Comparison of ENCODE assay signal across 40 cellular contexts in genomic region chr4:148648599-148648998, GRCh38.
"Had no signal": no experiment of that assay in that cellular context is flagged by ENCODE, and none has a peak within 500 bp of the region (broad histone marks: within the 10 kb centered on the region; RNA-seq: fewer than 3 reads in every experiment).

No MANE protein-coding gene starts in this region.

- H3K36me3 Mint-ChIP-seq: activated CD4-positive, alpha-beta memory T cell treated with anti-CD3 and anti-CD28 coated beads for 36 hours; activated naive CD4-positive, alpha-beta T cell treated with anti-CD3 and anti-CD28 coated beads, Interleukin-2, amount 50 U/mL, for 72 hours; activated naive CD8-positive, alpha-beta T cell treated with anti-CD3 and anti-CD28 coated beads for 36 hours; WTC11 had no signal

- H3K4me1 ChIP-seq: adrenal gland, body of pancreas, breast epithelium had no signal

- H3K27ac ChIP-seq: adrenal gland, body of pancreas, brain microvascular endothelial cell, breast epithelium, WERI-Rb-1 had no signal

- H3K27me3 Mint-ChIP-seq: activated CD4-positive, alpha-beta memory T cell treated with anti-CD3 and anti-CD28 coated beads for 36 hours; activated CD4-positive, alpha-beta T cell treated with anti-CD3 and anti-CD28 coated beads, Interleukin-2, amount 10 ng/mL, durations not matched to agents 24 days and 14 days; activated CD8-positive, alpha-beta T cell treated with anti-CD3 and anti-CD28 coated beads for 36 hours; activated naive CD8-positive, alpha-beta T cell treated with anti-CD3 and anti-CD28 coated beads for 36 hours; activated T-helper 17 cell treated with anti-CD3 and anti-CD28 coated beads, Interleukin-2, amount 50 U/mL, for 72 hours had no signal

- H3K4me1 Mint-ChIP-seq: activated CD4-positive, alpha-beta T cell treated with anti-CD3 and anti-CD28 coated beads, Interleukin-2, amount 10 ng/mL, durations not matched to agents 24 days and 14 days; activated T-helper 17 cell treated with anti-CD3 and anti-CD28 coated beads, Interleukin-2, amount 50 U/mL, for 72 hours had no signal

- H3K4me3 Mint-ChIP-seq: activated CD4-positive, alpha-beta memory T cell treated with anti-CD3 and anti-CD28 coated beads for 36 hours; activated CD4-positive, alpha-beta T cell treated with anti-CD3 and anti-CD28 coated beads for 36 hours; activated CD4-positive, alpha-beta T cell treated with anti-CD3 and anti-CD28 coated beads, Interleukin-2, amount 10 ng/mL, durations not matched to agents 24 days and 14 days; activated CD8-positive, alpha-beta T cell treated with anti-CD3 and anti-CD28 coated beads for 36 hours; activated naive CD4-positive, alpha-beta T cell treated with anti-CD3 and anti-CD28 coated beads for 36 hours; activated naive CD8-positive, alpha-beta T cell treated with anti-CD3 and anti-CD28 coated beads for 36 hours; activated T-cell treated with anti-CD3 and anti-CD28 coated beads, Interleukin-2, amount 50 U/mL, for 4 hours; activated T-cell treated with anti-CD3 and anti-CD28 coated beads, Interleukin-2, amount 50 U/mL, for 72 hours; activated T-helper 1 cell treated with anti-CD3 and anti-CD28 coated beads, Interleukin-12 subunit alpha, Interleukin-12 subunit beta, Interleukin-2, Interleukin-4 antibody, amounts not matched to agents 30 ng/mL and 10 ng/mL and 1 ng/mL, durations not matched to agents 14 hours and 24 hours and 36 hours; activated T-helper 17 cell treated with anti-CD3 and anti-CD28 coated beads, Interleukin-2, amount 50 U/mL, for 72 hours; T-helper 1 cell treated with Interleukin-12 subunit alpha and Interleukin-12 subunit beta and Interleukin-4 antibody, amounts not matched to agents 30 μg/mL and 1 μg/mL, for 36 hours; T-helper 2 cell treated with Interferon-gamma antibody and Interleukin-4, amounts not matched to agents 5 μg/mL and 100 μg/mL, for 36 hours; WTC11 had no signal

- H3K9me3 Mint-ChIP-seq: activated CD4-positive, alpha-beta memory T cell treated with anti-CD3 and anti-CD28 coated beads for 36 hours; activated CD4-positive, alpha-beta T cell treated with anti-CD3 and anti-CD28 coated beads, Interleukin-2, amount 10 ng/mL, durations not matched to agents 24 days and 14 days; activated CD8-positive, alpha-beta T cell treated with anti-CD3 and anti-CD28 coated beads for 36 hours; activated naive CD4-positive, alpha-beta T cell treated with anti-CD3 and anti-CD28 coated beads for 36 hours; activated naive CD4-positive, alpha-beta T cell treated with anti-CD3 and anti-CD28 coated beads, Interleukin-2, amount 50 U/mL, for 72 hours; activated naive CD8-positive, alpha-beta T cell treated with anti-CD3 and anti-CD28 coated beads for 36 hours; activated T-cell treated with anti-CD3 and anti-CD28 coated beads, Interleukin-2, amount 50 U/mL, for 4 hours; activated T-cell treated with anti-CD3 and anti-CD28 coated beads, Interleukin-2, amount 50 U/mL, for 72 hours; activated T-helper 1 cell treated with anti-CD3 and anti-CD28 coated beads, Interleukin-12 subunit alpha, Interleukin-12 subunit beta, Interleukin-2, Interleukin-4 antibody, amounts not matched to agents 30 ng/mL and 10 ng/mL and 1 ng/mL, durations not matched to agents 14 hours and 24 hours and 36 hours; activated T-helper 17 cell treated with anti-CD3 and anti-CD28 coated beads, Interleukin-2, amount 50 U/mL, for 72 hours; T-helper 1 cell treated with Interleukin-12 subunit alpha and Interleukin-12 subunit beta and Interleukin-4 antibody, amounts not matched to agents 30 μg/mL and 1 μg/mL, for 36 hours; T-helper 2 cell treated with Interferon-gamma antibody and Interleukin-4, amounts not matched to agents 5 μg/mL and 100 μg/mL, for 36 hours; WTC11 had no signal

- H3K4me3 ChIP-seq: adrenal gland, body of pancreas, breast epithelium had no signal

- FAIRE-seq: astrocyte, TTC549 had no signal

- DNase-seq: activated CD4-positive, alpha-beta memory T cell treated with anti-CD3 and anti-CD28 coated beads for 36 hours; activated CD4-positive, alpha-beta T cell treated with anti-CD3 and anti-CD28 coated beads for 1 hour; activated CD4-positive, alpha-beta T cell treated with anti-CD3 and anti-CD28 coated beads for 36 hours; activated CD4-positive, alpha-beta T cell treated with anti-CD3 and anti-CD28 coated beads, Interleukin-2, amount 10 ng/mL, durations not matched to agents 24 days and 14 days; activated CD4-positive, alpha-beta T cell treated with anti-CD3 and anti-CD28 coated beads, Interleukin-2, amount 50 U/mL, for 1 hour; activated CD4-positive, alpha-beta T cell treated with anti-CD3 and anti-CD28 coated beads, Interleukin-2, amount 50 U/mL, for 4 hours; activated CD4-positive, CD25-positive, alpha-beta regulatory T cell; activated CD8-positive, alpha-beta memory T cell treated with anti-CD3 and anti-CD28 coated beads, Interleukin-2, amount 50 U/mL, for 4 hours; activated CD8-positive, alpha-beta T cell treated with anti-CD3 and anti-CD28 coated beads for 36 hours; activated effector memory CD4-positive, alpha-beta T cell treated with anti-CD3 and anti-CD28 coated beads, Interleukin-2, amount 50 U/mL, for 16 hours; activated gamma-delta T cell treated with Interleukin-2 at 50 U/mL for 16 hours; activated naive CD4-positive, alpha-beta T cell; activated naive CD4-positive, alpha-beta T cell treated with anti-CD3 and anti-CD28 coated beads for 36 hours; activated naive CD4-positive, alpha-beta T cell treated with anti-CD3 and anti-CD28 coated beads, Interleukin-2, amount 50 U/mL, for 16 hours; activated naive CD8-positive, alpha-beta T cell treated with anti-CD3 and anti-CD28 coated beads for 36 hours; activated T-cell treated with anti-CD3 and anti-CD28 coated beads for 4 hours; activated T-cell treated with anti-CD3 and anti-CD28 coated beads, Interleukin-2, amount 50 U/mL, for 1 hour; activated T-cell treated with anti-CD3 and anti-CD28 coated beads, Interleukin-2, amount 50 U/mL, for 4 hours; activated T-cell treated with anti-CD3 and anti-CD28 coated beads, Interleukin-2, amount 50 U/mL, for 72 hours; adrenal gland; amniotic stem cell; aorta; body of pancreas; brain microvascular endothelial cell; central memory CD4-positive, alpha-beta T cell; SW 1271; T-helper 1 cell; T-helper 2 cell; T-helper 9 cell; WERI-Rb-1 had no signal

- H3K9me3 ChIP-seq: adrenal gland, body of pancreas, breast epithelium had no signal

- H3K27ac Mint-ChIP-seq: activated CD4-positive, alpha-beta memory T cell treated with anti-CD3 and anti-CD28 coated beads for 36 hours; activated CD4-positive, alpha-beta T cell treated with anti-CD3 and anti-CD28 coated beads for 36 hours; activated CD4-positive, alpha-beta T cell treated with anti-CD3 and anti-CD28 coated beads, Interleukin-2, amount 10 ng/mL, durations not matched to agents 24 days and 14 days; activated CD8-positive, alpha-beta T cell treated with anti-CD3 and anti-CD28 coated beads for 36 hours; activated naive CD4-positive, alpha-beta T cell treated with anti-CD3 and anti-CD28 coated beads for 36 hours; activated naive CD4-positive, alpha-beta T cell treated with anti-CD3 and anti-CD28 coated beads, Interleukin-2, amount 50 U/mL, for 72 hours; activated naive CD8-positive, alpha-beta T cell treated with anti-CD3 and anti-CD28 coated beads for 36 hours; activated T-cell treated with anti-CD3 and anti-CD28 coated beads, Interleukin-2, amount 50 U/mL, for 72 hours; activated T-helper 1 cell treated with anti-CD3 and anti-CD28 coated beads, Interleukin-12 subunit alpha, Interleukin-12 subunit beta, Interleukin-2, Interleukin-4 antibody, amounts not matched to agents 30 ng/mL and 10 ng/mL and 1 ng/mL, durations not matched to agents 14 hours and 24 hours and 36 hours; activated T-helper 17 cell treated with anti-CD3 and anti-CD28 coated beads, Interleukin-2, amount 50 U/mL, for 72 hours; T-helper 1 cell treated with Interleukin-12 subunit alpha and Interleukin-12 subunit beta and Interleukin-4 antibody, amounts not matched to agents 30 μg/mL and 1 μg/mL, for 36 hours; T-helper 2 cell treated with Interferon-gamma antibody and Interleukin-4, amounts not matched to agents 5 μg/mL and 100 μg/mL, for 36 hours; WTC11 had no signal

- H3K36me3 ChIP-seq: adrenal gland, brain microvascular endothelial cell, breast epithelium, WERI-Rb-1 had no signal

- H3K27me3 ChIP-seq: adrenal gland, body of pancreas, brain microvascular endothelial cell, breast epithelium had no signal

- ATAC-seq: activated CD4-positive, alpha-beta T cell treated with anti-CD3 and anti-CD28 coated beads for 36 hours; activated CD4-positive, CD25-positive, alpha-beta regulatory T cell treated with anti-CD3 and anti-CD28 coated beads, Interleukin-2, amount 50 U/mL, for 24 hours; activated CD8-positive, alpha-beta T cell treated with anti-CD3 and anti-CD28 coated beads for 36 hours; activated naive CD4-positive, alpha-beta T cell treated with anti-CD3 and anti-CD28 coated beads, Interleukin-2, amount 50 U/mL, for 72 hours; activated T-cell treated with anti-CD3 and anti-CD28 coated beads, Interleukin-2, amount 50 U/mL, for 4 hours; activated T-cell treated with anti-CD3 and anti-CD28 coated beads, Interleukin-2, amount 50 U/mL, for 72 hours; activated T-helper 17 cell treated with anti-CD3 and anti-CD28 coated beads, Interleukin-2, amount 50 U/mL, for 72 hours; body of pancreas; WTC11 had no signal
